8 cellular contexts compared by ENCODE assay signal in genomic region chr11:748007-748359, GRCh38. TPM values are rescaled to one million over a fixed set of nuclear protein-coding genes. Genes with fewer than 3 reads are reported as not detected.
A peak's percentile ranks its signal among the peaks of the same experiment; 100 is the strongest.
DNase-seq lines count a peak whose midpoint lies in the region; ATAC-seq, FAIRE-seq and TF ChIP-seq lines count a peak whose summit lies in the region.

No MANE protein-coding gene starts in this region.

- H3K9ac ChIP-seq in GM12878 (ENCODE audit: control insufficient read depth, insufficient read depth, low read length) = peak overlapping the region; percentile 80

- H3K4me1 Mint-ChIP-seq in activated CD4-positive, alpha-beta T cell treated with anti-CD3 and anti-CD28 coated beads for 36 hours = peaks cover 20% of the 10 kb centered on the region

- BruUV-seq in GM12878 (replicated peaks; lab: Mats Ljungman, UMichigan) = no TSS peak

- H3K27ac ChIP-seq in GM12878 (ENCODE audit: control insufficient read depth, insufficient read depth) (peak overlapping the region; percentile 81), thoracic aorta (peak overlapping the region; percentile 86 to 93)

- H3K9me3 ChIP-seq in GM12878 (replicated peaks; ENCODE audit: control insufficient read depth, insufficient read depth, low read length) (no peaks in the 10 kb centered on the region), thoracic aorta (no peaks in the 10 kb centered on the region)

- peaks cover 11% of the 10 kb centered on the region for H3K36me3 Mint-ChIP-seq in activated CD4-positive, alpha-beta T cell treated with anti-CD3 and anti-CD28 coated beads for 36 hours (ENCODE audit: low read depth)

- peak overlapping the region; percentile 72 for H3K27ac Mint-ChIP-seq in activated CD4-positive, alpha-beta T cell treated with anti-CD3 and anti-CD28 coated beads for 36 hours

- peak; percentile 4 for ATAC-seq in activated CD4-positive, alpha-beta T cell treated with anti-CD3 and anti-CD28 coated beads for 36 hours
- ATAC-seq in HG03565 (IDR thresholded peaks at IDR 0.05; ENCODE audit: unreplicated experiment) (peak; percentile 6), GM12878 (peak; percentile 35), left lobe of liver (peak; percentile 43), thoracic aorta (ENCODE audit: insufficient number of reproducible peaks, low FRiP score, low read depth) (no peak)

- in situ Hi-C loops in GM12878 (cut with MboI) = no loop called here

- H3K79me2 ChIP-seq in GM12878 (ENCODE audit: control insufficient read depth, insufficient read depth, low read length) = peaks cover 47% of the 10 kb centered on the region

- no peak for TF ChIP-seq EP300 in GM12878 (IDR thresholded peaks at IDR 0.05; ENCODE audit: borderline replicate concordance in 1 of 2, control insufficient read depth in 1 of 2, low read depth in 2 of 2, low read length in 2 of 2)

- RAD21 ChIA-PET in GM12878 (lab: Charles Lee; ENCODE audit: unreplicated experiment) = interaction anchor here (1.9 kb wide), 2 partner anchors 48 to 51 kb away, joined by 4 to 9 read pairs; no protein-coding TSS in a partner anchor

- H3K4me3 Mint-ChIP-seq in activated CD4-positive, alpha-beta T cell treated with anti-CD3 and anti-CD28 coated beads for 36 hours = peak overlapping the region; percentile 82

- H3K36me3 ChIP-seq in GM12878 (ENCODE audit: control insufficient read depth in 2 of 2, insufficient read depth in 2 of 2, low read length in 1 of 2) (no peaks in the 10 kb centered on the region), thoracic aorta (no peaks in the 10 kb centered on the region)

- no peaks in the 10 kb centered on the region for H3K27me3 Mint-ChIP-seq in activated CD4-positive, alpha-beta T cell treated with anti-CD3 and anti-CD28 coated beads for 36 hours

- CTCF ChIA-PET in activated CD4-positive, alpha-beta T cell treated with anti-CD3 and anti-CD28 coated beads for 36 hours (lab: Charles Lee) = interaction anchor here (0.7 to 3.3 kb wide), 7 partner anchors 11 to 188 kb away, joined by 3 to 15 read pairs (median 3); partner anchors contain the start of genes GATD1, LMNTD2 and RASSF7
- CTCF ChIA-PET in GM12878 (lab: Yijun Ruan, JAX) = interaction anchor here (0.6 to 1.5 kb wide), 7 partner anchors 7 to 87 kb away, joined by 3 to 8 read pairs (median 4); partner anchors contain the start of genes DEAF1 and TMEM80

- H3K9me3 Mint-ChIP-seq in activated CD4-positive, alpha-beta T cell treated with anti-CD3 and anti-CD28 coated beads for 36 hours (ENCODE audit: low read depth) = no peaks in the 10 kb centered on the region

- POLR2A ChIA-PET in activated CD4-positive, alpha-beta T cell treated with anti-CD3 and anti-CD28 coated beads for 36 hours (lab: Charles Lee) = no interaction called here
- POLR2A ChIA-PET in GM12878 (lab: Charles Lee) = interaction anchor here (0.9 to 2.5 kb wide), 6 partner anchors 9 to 49 kb away, joined by 3 to 10 read pairs (median 6); no protein-coding TSS in a partner anchor

- intact Hi-C loops in activated CD4-positive, alpha-beta T cell treated with anti-CD3 and anti-CD28 coated beads for 36 hours (cut with DNase I, micrococcal nuclease) = no loop called here
- intact Hi-C loops in GM12878 (cut with micrococcal nuclease; ENCODE audit: unreplicated experiment) = loop anchor here (5.0 kb wide), 1 partner anchor 49 kb away; the partner anchor contains the start of gene SLC25A22

- WGBS in GM12878 (ENCODE audit: insufficient coverage, insufficient replicate concordance, low lambda C conversion rate, missing lambda C conversion rate) = 2% methylated on average over 18 of the region's 18 CpGs

- H3K27me3 ChIP-seq in GM12878 (replicated peaks in 1 of 2; ENCODE audit: control insufficient read depth in 2 of 2, insufficient read depth in 2 of 2, low read length in 1 of 2) (no peaks in the 10 kb centered on the region), thoracic aorta (replicated peaks; ENCODE audit: insufficient read depth) (no peaks in the 10 kb centered on the region)

- H4K20me1 ChIP-seq in GM12878 (ENCODE audit: control insufficient read depth, insufficient read depth) = peaks cover 2% of the 10 kb centered on the region; the same call in 1 of the 2 replicates

- peak overlapping the region; percentile 93 for H2AFZ ChIP-seq in GM12878 (ENCODE audit: control insufficient read depth, low read depth, low read length)

- FAIRE-seq in GM12878 (lab: Jason Lieb, UNC) = no peak

- no peak for DNase-seq in activated CD4-positive, alpha-beta T cell treated with anti-CD3 and anti-CD28 coated beads for 36 hours
- DNase-seq in activated CD4-positive, alpha-beta T cell treated with anti-CD3 and anti-CD28 coated beads, Interleukin-2, amount 50 U/mL, for 1 hour = no peak
- DNase-seq in GM12878 (ENCODE audit: low read depth, low spot score) (no peak), left lobe of liver (ENCODE audit: low spot score) (peak; percentile 50), thoracic aorta (ENCODE audit: low spot score) (no peak), medulla oblongata (ENCODE audit: extremely low spot score) (no peak), NCI-H1092 (lab: John Stamatoyannopoulos, UW) (no peak)

- TF ChIP-seq RAD21 in GM12878 (IDR thresholded peaks at IDR 0.05; ENCODE audit: insufficient read depth, low read depth, low read length) = no peak

- TF ChIP-seq CTCF in GM12878 (IDR thresholded peaks at IDR 0.05 in 2 of 3, conservative IDR thresholded peaks at IDR 0.05 in 1 of 3; ENCODE audit: control insufficient read depth in 2 of 3, extremely low read depth in 1 of 3, insufficient read depth in 1 of 3, low read depth in 3 of 3, low read length in 3 of 3) = no peak
- no peak for TF ChIP-seq CTCF in thoracic aorta (IDR thresholded peaks at IDR 0.05)

- H3K4me2 ChIP-seq in GM12878 (ENCODE audit: control insufficient read depth, insufficient read depth) = peak overlapping the region; percentile 95

- H3K4me3 ChIP-seq in GM12878 (peak overlapping the region; percentile 90), thoracic aorta (peak overlapping the region; percentile 90)

- peaks cover 4% of the 10 kb centered on the region for H3K4me1 ChIP-seq in GM12878 (ENCODE audit: control insufficient read depth, insufficient read depth, low read length)
- H3K4me1 ChIP-seq in thoracic aorta (ENCODE audit: control insufficient read depth in 1 of 2, low read depth in 2 of 2) = peaks cover 19 to 32% of the 10 kb centered on the region in 2 donors

- no peak for TF ChIP-seq POLR2A in GM12878 (IDR thresholded peaks at IDR 0.05; ENCODE audit: low read depth, low read length)

- SMC1A ChIA-PET in GM12878 (lab: Charles Lee; ENCODE audit: uncharacterized antibody, unreplicated experiment) = interaction anchor here (1.3 to 2.4 kb wide), 3 partner anchors 9 to 16 kb away, joined by 4 to 10 read pairs (median 8); no protein-coding TSS in a partner anchor

RNA-seq across cellular contexts. Expression of gene TALDO1, which starts 0.7 kb away (rescaled TPM):
- total RNA-seq in activated CD4-positive, alpha-beta T cell treated with anti-CD3 and anti-CD28 coated beads for 36 hours = 100 to 1,000 TPM; 239 to 246 TPM
- 34.6 and 35.6 TPM in 2 replicates for total RNA-seq in GM12878 (2013; cell fraction: nucleolus; rRNA removed)
- total RNA-seq in GM12878 (2014; rRNA removed) = 168 and 176 TPM in 2 replicates
- 139 and 148 TPM in 2 replicates for total RNA-seq in GM12878 (2014; rRNA removed; fragmentation: Illumina TruSeq; extraction: Trizol)
- 226 and 227 TPM in 2 replicates for total RNA-seq in GM12878 (2021)
- 120 TPM for polyA plus RNA-seq in GM12878 (2011; ENCODE audit: low read depth)
- 88.2 and 152 TPM in 2 replicates for polyA plus RNA-seq in GM12878 (2011; rRNA removed)
- polyA plus RNA-seq in GM12878 (2011; cell fraction: cytosol; rRNA removed) = 193 and 210 TPM in 2 replicates
- polyA plus RNA-seq in GM12878 (2011; cell fraction: nucleus; rRNA removed) = 130 and 164 TPM in 2 replicates
- polyA plus RNA-seq in GM12878 (2012) = 116 and 122 TPM in 2 replicates
- 70.6 and 146 TPM in 2 replicates for polyA plus RNA-seq in GM12878 (2014; fragmentation: Illumina TruSeq; extraction: Trizol)
- 100 to 1,000 TPM; 121 to 189 TPM for polyA plus RNA-seq in GM12878 (2014; fragmentation: Nextera tagmentation; extraction: Ambion mirVana)
- polyA plus RNA-seq in GM12878 (2014; rRNA removed) = 227 and 242 TPM in 2 replicates
- polyA plus RNA-seq in GM12878 (2016; fragmentation: Nextera tagmentation; extraction: Ambion mirVana) = 100 to 1,000 TPM; 293 to 302 TPM
- 51.3 and 80.4 TPM in 2 replicates for polyA minus RNA-seq in GM12878 (2011; rRNA and poly(A)+ RNA removed)
- polyA minus RNA-seq in GM12878 (2011; cell fraction: cytosol; rRNA and poly(A)+ RNA removed) = 49.3 and 52.0 TPM in 2 replicates
- polyA minus RNA-seq in GM12878 (2011; cell fraction: nucleus; rRNA and poly(A)+ RNA removed) = 13.9 and 22.8 TPM in 2 replicates
- 147 TPM for total RNA-seq in left lobe of liver
- 100 to 1,000 TPM; 132 to 232 TPM for total RNA-seq in thoracic aorta

RNA-seq across cellular contexts. Expression of gene GATD1, which starts 29.3 kb away (rescaled TPM):
- total RNA-seq in activated CD4-positive, alpha-beta T cell treated with anti-CD3 and anti-CD28 coated beads for 36 hours = 10 to 100 TPM; 45.7 to 59.8 TPM
- total RNA-seq in GM12878 (2013; cell fraction: nucleolus; rRNA removed) = 169 and 199 TPM in 2 replicates
- total RNA-seq in GM12878 (2014; rRNA removed) (19.0 and 28.2 TPM in 2 replicates), GM12878 (2014; rRNA removed; fragmentation: Illumina TruSeq; extraction: Trizol) (16.3 and 20.3 TPM in 2 replicates), GM12878 (2021) (59.7 and 62.3 TPM in 2 replicates), left lobe of liver (31.7 TPM), thoracic aorta (10 to 100 TPM; 32.5 to 48.7 TPM)
- polyA plus RNA-seq in GM12878 (2011; ENCODE audit: low read depth) = 29.1 TPM
- polyA plus RNA-seq in GM12878 (2011; rRNA removed) (11.8 and 17.0 TPM in 2 replicates), GM12878 (2014; fragmentation: Illumina TruSeq; extraction: Trizol) (4.3 and 18.5 TPM in 2 replicates), GM12878 (2014; fragmentation: Nextera tagmentation; extraction: Ambion mirVana) (1 to 10 TPM; 1.2 to 3.3 TPM), GM12878 (2014; rRNA removed) (85.8 and 92.6 TPM in 2 replicates), GM12878 (2016; fragmentation: Nextera tagmentation; extraction: Ambion mirVana) (10 to 100 TPM; 24.3 to 28.0 TPM)
- polyA plus RNA-seq in GM12878 (2011; cell fraction: cytosol; rRNA removed) = 30.5 and 60.2 TPM in 2 replicates
- 246 and 392 TPM in 2 replicates for polyA plus RNA-seq in GM12878 (2011; cell fraction: nucleus; rRNA removed)
- polyA plus RNA-seq in GM12878 (2012) = 21.7 and 24.5 TPM in 2 replicates
- 8.6 and 24.9 TPM in 2 replicates for polyA minus RNA-seq in GM12878 (2011; rRNA and poly(A)+ RNA removed)
- 8.4 and 13.1 TPM in 2 replicates for polyA minus RNA-seq in GM12878 (2011; cell fraction: cytosol; rRNA and poly(A)+ RNA removed)
- polyA minus RNA-seq in GM12878 (2011; cell fraction: nucleus; rRNA and poly(A)+ RNA removed) = 23.9 and 49.5 TPM in 2 replicates

RNA-seq across cellular contexts. Expression of gene CEND1, which starts 41.9 kb away (rescaled TPM):
- 1 to 10 TPM in 1 of 2 experiments, under 1 TPM in 1; 0.50 to 1.1 TPM for total RNA-seq in activated CD4-positive, alpha-beta T cell treated with anti-CD3 and anti-CD28 coated beads for 36 hours
- total RNA-seq in GM12878 (2013; cell fraction: nucleolus; rRNA removed) = 0.59 and 1.2 TPM in 2 replicates
- total RNA-seq in GM12878 (2014; rRNA removed) (5.5 and 7.2 TPM in 2 replicates), GM12878 (2014; rRNA removed; fragmentation: Illumina TruSeq; extraction: Trizol) (1.3 and 2.2 TPM in 2 replicates), GM12878 (2021) (6.9 and 9.0 TPM in 2 replicates), left lobe of liver (0.43 TPM), thoracic aorta (not detected)
- 0.83 TPM for polyA plus RNA-seq in GM12878 (2011; ENCODE audit: low read depth)
- polyA plus RNA-seq in GM12878 (2011; rRNA removed) (0.22 and 0.31 TPM in 2 replicates), GM12878 (2014; fragmentation: Illumina TruSeq; extraction: Trizol) (0.35 and 1.4 TPM in 2 replicates), GM12878 (2014; fragmentation: Nextera tagmentation; extraction: Ambion mirVana) (under 1 TPM in 1 of 2 experiments, not detected in 1; 0.55 TPM), GM12878 (2014; rRNA removed) (7.3 and 10.1 TPM in 2 replicates), GM12878 (2016; fragmentation: Nextera tagmentation; extraction: Ambion mirVana) (10 to 100 TPM; 12.7 to 13.6 TPM)
- polyA plus RNA-seq in GM12878 (2011; cell fraction: cytosol; rRNA removed) = 1.2 and 1.5 TPM in 2 replicates
- 1.2 and 2.8 TPM in 2 replicates for polyA plus RNA-seq in GM12878 (2011; cell fraction: nucleus; rRNA removed)
- polyA plus RNA-seq in GM12878 (2012) = 2.0 and 3.4 TPM in 2 replicates
- 0.21 TPM in 1 of 2 replicates, not detected in the other for polyA minus RNA-seq in GM12878 (2011; rRNA and poly(A)+ RNA removed)
- polyA minus RNA-seq in GM12878 (2011; cell fraction: cytosol; rRNA and poly(A)+ RNA removed) = 0.67 and 1.4 TPM in 2 replicates
- 0.36 and 0.77 TPM in 2 replicates for polyA minus RNA-seq in GM12878 (2011; cell fraction: nucleus; rRNA and poly(A)+ RNA removed)

RNA-seq across cellular contexts. Expression of gene EPS8L2, which starts 42.0 kb away (rescaled TPM):
- total RNA-seq in activated CD4-positive, alpha-beta T cell treated with anti-CD3 and anti-CD28 coated beads for 36 hours = 10 to 100 TPM in 1 of 2 experiments, 1 to 10 TPM in 1; 8.0 to 10.5 TPM
- total RNA-seq in GM12878 (2013; cell fraction: nucleolus; rRNA removed) = 4.4 and 8.1 TPM in 2 replicates
- 11.5 and 12.5 TPM in 2 replicates for total RNA-seq in GM12878 (2014; rRNA removed)
- total RNA-seq in GM12878 (2014; rRNA removed; fragmentation: Illumina TruSeq; extraction: Trizol) = 3.1 and 5.1 TPM in 2 replicates
- 10.8 and 13.4 TPM in 2 replicates for total RNA-seq in GM12878 (2021)
- 4.7 TPM for polyA plus RNA-seq in GM12878 (2011; ENCODE audit: low read depth)
- 4.4 and 7.7 TPM in 2 replicates for polyA plus RNA-seq in GM12878 (2011; rRNA removed)
- 7.5 and 14.4 TPM in 2 replicates for polyA plus RNA-seq in GM12878 (2011; cell fraction: cytosol; rRNA removed)
- 44.2 and 44.3 TPM in 2 replicates for polyA plus RNA-seq in GM12878 (2011; cell fraction: nucleus; rRNA removed)
- 22.8 and 23.5 TPM in 2 replicates for polyA plus RNA-seq in GM12878 (2012)
- polyA plus RNA-seq in GM12878 (2014; fragmentation: Illumina TruSeq; extraction: Trizol) = 2.9 and 4.0 TPM in 2 replicates
- polyA plus RNA-seq in GM12878 (2014; fragmentation: Nextera tagmentation; extraction: Ambion mirVana) = 1 to 10 TPM in 1 of 2 experiments, under 1 TPM in 1; 0.76 to 2.9 TPM
- polyA plus RNA-seq in GM12878 (2014; rRNA removed) = 11.8 and 15.3 TPM in 2 replicates
- 10 to 100 TPM; 13.9 to 20.0 TPM for polyA plus RNA-seq in GM12878 (2016; fragmentation: Nextera tagmentation; extraction: Ambion mirVana)
- 3.7 and 4.7 TPM in 2 replicates for polyA minus RNA-seq in GM12878 (2011; rRNA and poly(A)+ RNA removed)
- 4.4 and 4.8 TPM in 2 replicates for polyA minus RNA-seq in GM12878 (2011; cell fraction: cytosol; rRNA and poly(A)+ RNA removed)
- polyA minus RNA-seq in GM12878 (2011; cell fraction: nucleus; rRNA and poly(A)+ RNA removed) = 5.4 and 5.7 TPM in 2 replicates
- total RNA-seq in left lobe of liver = 190 TPM
- 10 to 100 TPM; 39.6 to 75.9 TPM for total RNA-seq in thoracic aorta

RNA-seq across cellular contexts. Expression of gene SLC25A22, which starts 50.1 kb away (rescaled TPM):
- 10 to 100 TPM; 33.9 to 36.6 TPM for total RNA-seq in activated CD4-positive, alpha-beta T cell treated with anti-CD3 and anti-CD28 coated beads for 36 hours
- total RNA-seq in GM12878 (2013; cell fraction: nucleolus; rRNA removed) = 16.7 and 17.1 TPM in 2 replicates
- total RNA-seq in GM12878 (2014; rRNA removed) (7.5 and 8.3 TPM in 2 replicates), GM12878 (2014; rRNA removed; fragmentation: Illumina TruSeq; extraction: Trizol) (3.6 and 3.9 TPM in 2 replicates), GM12878 (2021) (22.8 and 27.0 TPM in 2 replicates), left lobe of liver (51.4 TPM), thoracic aorta (10 to 100 TPM; 10.7 to 16.9 TPM)
- 2.6 TPM for polyA plus RNA-seq in GM12878 (2011; ENCODE audit: low read depth)
- polyA plus RNA-seq in GM12878 (2011; rRNA removed) (2.9 and 8.0 TPM in 2 replicates), GM12878 (2014; fragmentation: Illumina TruSeq; extraction: Trizol) (0.68 and 3.3 TPM in 2 replicates), GM12878 (2014; fragmentation: Nextera tagmentation; extraction: Ambion mirVana) (under 1 TPM; 0.27 to 0.46 TPM), GM12878 (2014; rRNA removed) (14.8 and 21.1 TPM in 2 replicates), GM12878 (2016; fragmentation: Nextera tagmentation; extraction: Ambion mirVana) (10 to 100 TPM; 14.4 to 18.4 TPM)
- 5.8 and 10.9 TPM in 2 replicates for polyA plus RNA-seq in GM12878 (2011; cell fraction: cytosol; rRNA removed)
- polyA plus RNA-seq in GM12878 (2011; cell fraction: nucleus; rRNA removed) = 86.1 and 121 TPM in 2 replicates
- polyA plus RNA-seq in GM12878 (2012) = 13.0 and 13.2 TPM in 2 replicates
- polyA minus RNA-seq in GM12878 (2011; rRNA and poly(A)+ RNA removed) = 10.6 and 12.7 TPM in 2 replicates
- polyA minus RNA-seq in GM12878 (2011; cell fraction: cytosol; rRNA and poly(A)+ RNA removed) = 9.0 and 9.8 TPM in 2 replicates
- 16.7 and 27.7 TPM in 2 replicates for polyA minus RNA-seq in GM12878 (2011; cell fraction: nucleus; rRNA and poly(A)+ RNA removed)
